In the genomic region with DNA sequence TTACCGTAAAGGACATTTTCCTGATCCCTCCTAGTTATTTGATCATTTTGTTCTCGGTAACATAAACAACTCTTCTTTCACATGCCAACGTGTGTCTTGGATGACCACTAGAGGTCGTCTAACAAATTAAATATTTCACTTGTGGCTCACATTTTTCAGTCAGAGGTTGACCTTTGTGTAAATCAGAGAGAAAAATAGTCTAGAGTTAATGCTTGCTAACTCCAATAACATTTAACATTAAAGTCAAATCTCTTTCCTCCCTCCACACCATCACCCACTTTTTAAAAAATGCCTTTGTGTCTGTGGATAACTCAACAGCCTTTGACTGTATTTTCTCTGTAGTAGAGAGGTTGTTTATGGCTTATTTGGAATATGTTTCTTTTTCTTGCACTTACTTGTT, we compare ENCODE assay signal across 8 cellular contexts.
A peak's percentile ranks its signal among the peaks of the same experiment; 100 is the strongest.
DNase-seq lines count a peak whose midpoint lies in the region; ATAC-seq and TF ChIP-seq lines count a peak whose summit lies in the region.

No MANE protein-coding gene starts in this region.

- H4K91ac ChIP-seq in IMR-90 (ENCODE audit: insufficient read depth, low read depth, low read length), result no peak overlapping the region

- H3K79me2 ChIP-seq in SK-N-SH (ENCODE audit: insufficient read depth) (no peaks in the 10 kb centered on the region), fibroblast of lung (ENCODE audit: control insufficient read depth, insufficient read depth, low read length) (no peaks in the 10 kb centered on the region)

- H3K36me3 ChIP-seq in IMR-90 (ENCODE audit: control insufficient read depth, insufficient read depth, low read length), result no peaks in the 10 kb centered on the region
- H3K36me3 ChIP-seq in SK-N-SH (replicated peaks in 1 of 2; ENCODE audit: control insufficient read depth in 1 of 2, insufficient read depth in 2 of 2, low read length in 1 of 2), result no peaks in the 10 kb centered on the region
- no peaks in the 10 kb centered on the region for H3K36me3 ChIP-seq in fibroblast of lung (ENCODE audit: control insufficient read depth, insufficient read depth, low read length)

- H2AFZ ChIP-seq in IMR-90 (replicated peaks; ENCODE audit: low read length, poor library complexity) (no peak overlapping the region), SK-N-SH (ENCODE audit: low read depth) (0 out of 2 replicates have a peak overlapping the region, but pooled peaks have one; percentile 8), fibroblast of lung (ENCODE audit: low read length) (no peak overlapping the region)

- H2BK120ac ChIP-seq in IMR-90 (ENCODE audit: low read depth, low read length), result no peak overlapping the region

- H4K5ac ChIP-seq in IMR-90 (ENCODE audit: low read depth, low read length), result peak overlapping the region; percentile 59; the same call in 1 of the 2 replicates

- H3K9me2 ChIP-seq in SK-N-SH, result no peaks in the 10 kb centered on the region

- H3K36me3 Mint-ChIP-seq in osteocyte (ENCODE audit: unreplicated experiment), result no peaks in the 10 kb centered on the region

- intact Hi-C loops in IMR-90 (cut with micrococcal nuclease), result loop anchor here (2.0 to 10.0 kb wide), 3 partner anchors 220 to 890 kb away; a partner anchor contains a TSS

- H3K9ac ChIP-seq in IMR-90 (ENCODE audit: low read depth, low read length) (no peak overlapping the region), SK-N-SH (no peak overlapping the region), fibroblast of lung (ENCODE audit: insufficient read depth, low read length) (no peak overlapping the region)

- H3K4me1 ChIP-seq in IMR-90 (ENCODE audit: control insufficient read depth, insufficient read depth, low read length) (no peaks in the 10 kb centered on the region; the same call in 1 of the 2 replicates), SK-N-SH (ENCODE audit: control insufficient read depth in 1 of 2, insufficient read depth in 2 of 2, low read depth in 1 of 2, low read length in 1 of 2) (peaks cover 0 to 7% of the 10 kb centered on the region in 2 experiments; a peak in 1 of 4 replicates), fibroblast of lung (ENCODE audit: control insufficient read depth, extremely low read depth, insufficient read depth, low read length) (no peaks in the 10 kb centered on the region)

- dilution Hi-C loops in IMR-90 (cut with HindIII; ENCODE audit: low sequenced_read_pairs, unreplicated experiment), result no loop called here

- no peak overlapping the region for H3K4me3 Mint-ChIP-seq in osteocyte (ENCODE audit: unreplicated experiment)

- POLR2A ChIA-PET in IMR-90 (lab: Charles Lee; ENCODE audit: unreplicated experiment), result no interaction called here
- POLR2A ChIA-PET in SK-N-SH (lab: Yijun Ruan, JAX), result no interaction called here

- peaks cover 4% of the 10 kb centered on the region for H3K9me3 Mint-ChIP-seq in osteocyte (ENCODE audit: unreplicated experiment)

- no TSS peak for BruUV-seq in IMR-90 (replicated peaks; lab: Mats Ljungman, UMichigan)

- in situ Hi-C loops in IMR-90 (cut with MboI; ENCODE audit: low sequenced_read_pairs), result no loop called here

- 0 out of 2 replicates have a peak overlapping the region, but pooled peaks have one; percentile 39 for H2BK20ac ChIP-seq in IMR-90 (ENCODE audit: low read depth, low read length)

- no peak overlapping the region for H2BK15ac ChIP-seq in IMR-90 (ENCODE audit: low read depth, low read length)

- H3K27ac ChIP-seq in IMR-90 (ENCODE audit: insufficient read depth, low read length) (no peak overlapping the region), SK-N-SH (ENCODE audit: low read depth in 2 of 2, low read length in 1 of 2) (peak overlapping the region in 1 of 2 experiments; percentile 68; a peak in 2 of 4 replicates), fibroblast of lung (ENCODE audit: insufficient read depth, low read length) (no peak overlapping the region)

- peak; percentile 66 for ATAC-seq in IMR-90 (ENCODE audit: low read depth)

- H4K8ac ChIP-seq in IMR-90 (ENCODE audit: low read depth in 2 of 2, low read length in 2 of 2), result no peak overlapping the region

- no peak for TF ChIP-seq EP300 in SK-N-SH (IDR thresholded peaks at IDR 0.05; ENCODE audit: borderline replicate concordance in 1 of 2, low read depth in 1 of 2, low read length in 1 of 2)

- TF ChIP-seq CTCF in GM20000 (IDR thresholded peaks at IDR 0.05; ENCODE audit: extremely low read depth, missing control alignments) (peak; percentile 55), IMR-90 (conservative IDR thresholded peaks at IDR 0.05; ENCODE audit: low read depth, low read length) (peak; percentile 71), SK-N-SH (IDR thresholded peaks at IDR 0.05) (peak; percentile 85), fibroblast of lung (conservative IDR thresholded peaks at IDR 0.05 in 1 of 2, IDR thresholded peaks at IDR 0.05 in 1 of 2; ENCODE audit: low read depth in 1 of 2, low read length in 2 of 2) (peak; percentile 60 to 71), osteocyte (IDR thresholded peaks at IDR 0.05) (peak; percentile 80)

- peaks cover 8% of the 10 kb centered on the region for H3F3A ChIP-seq in SK-N-SH (replicated peaks; ENCODE audit: insufficient read depth)

- H2AK5ac ChIP-seq in IMR-90 (ENCODE audit: low read depth, low read length), result no peak overlapping the region

- H3K14ac ChIP-seq in IMR-90 (replicated peaks; ENCODE audit: low read depth, low read length), result no peak overlapping the region

- H3K27ac Mint-ChIP-seq in osteocyte (ENCODE audit: unreplicated experiment), result no peak overlapping the region

- H3K23ac ChIP-seq in IMR-90 (ENCODE audit: low read depth, low read length), result no peak overlapping the region

- H3K79me1 ChIP-seq in IMR-90 (ENCODE audit: low read depth in 1 of 2, low read length in 2 of 2), result no peaks in the 10 kb centered on the region

- H3K9me3 ChIP-seq in IMR-90 (ENCODE audit: control insufficient read depth, insufficient read depth, low read length) (no peaks in the 10 kb centered on the region), SK-N-SH (no peaks in the 10 kb centered on the region), fibroblast of lung (ENCODE audit: control insufficient read depth, insufficient read depth, low read depth, low read length) (no peaks in the 10 kb centered on the region)

- H3K27me3 ChIP-seq in IMR-90 (ENCODE audit: control insufficient read depth, insufficient read depth, low read length) (no peaks in the 10 kb centered on the region), SK-N-SH (ENCODE audit: insufficient read depth) (no peaks in the 10 kb centered on the region), fibroblast of lung (ENCODE audit: control insufficient read depth, insufficient read depth, low read length) (no peaks in the 10 kb centered on the region)

- H3K4ac ChIP-seq in IMR-90 (ENCODE audit: low read depth, low read length), result no peak overlapping the region

- H3K56ac ChIP-seq in IMR-90 (ENCODE audit: extremely low read depth, insufficient read depth, low read length), result no peak overlapping the region

- H3K27me3 Mint-ChIP-seq in osteocyte (ENCODE audit: unreplicated experiment), result no peaks in the 10 kb centered on the region

- no peak overlapping the region; the same call in 1 of the 2 replicates for H3K18ac ChIP-seq in IMR-90 (ENCODE audit: low read depth, low read length)

- TF ChIP-seq POLR2A in IMR-90 (IDR thresholded peaks at IDR 0.05; ENCODE audit: low read depth, low read length), result no peak

- no peaks in the 10 kb centered on the region for H3K9me1 ChIP-seq in IMR-90 (ENCODE audit: insufficient read depth, low read length)

- CTCF ChIA-PET in IMR-90 (lab: Yijun Ruan, JAX), result no interaction called here
- CTCF ChIA-PET in SK-N-SH (lab: Yijun Ruan, JAX), result interaction anchor here (0.7 to 1.0 kb wide), 2 partner anchors 10 to 13 kb away, joined by 3 read pairs; no protein-coding TSS in a partner anchor

- H3K4me1 Mint-ChIP-seq in osteocyte (ENCODE audit: unreplicated experiment), result peaks cover 16% of the 10 kb centered on the region

- H3K4me2 ChIP-seq in IMR-90 (ENCODE audit: low read depth, low read length), result no peak overlapping the region
- no peak overlapping the region for H3K4me2 ChIP-seq in SK-N-SH
- H3K4me2 ChIP-seq in fibroblast of lung (ENCODE audit: extremely low read depth, insufficient read depth, low read length), result no peak overlapping the region

- H4K20me1 ChIP-seq in IMR-90 (ENCODE audit: insufficient read depth, low read length) (no peaks in the 10 kb centered on the region), SK-N-SH (ENCODE audit: insufficient read depth) (no peaks in the 10 kb centered on the region), fibroblast of lung (ENCODE audit: control insufficient read depth, extremely low read depth, insufficient read depth, low read length) (no peaks in the 10 kb centered on the region)

- H3K4me3 ChIP-seq in IMR-90 (ENCODE audit: insufficient read depth, low read depth, low read length) (no peak overlapping the region), SK-N-SH (ENCODE audit: low read depth in 2 of 2, low read length in 1 of 2) (no peak overlapping the region), fibroblast of lung (replicated peaks in 1 of 4; ENCODE audit: control extremely low read depth in 1 of 4, insufficient read depth in 1 of 4, low read depth in 3 of 4, low read length in 4 of 4) (no peak overlapping the region)

- peak; percentile 22 for DNase-seq in Daoy (ENCODE audit: low read depth)
- DNase-seq in GM20000 (ENCODE audit: low spot score), result peak; percentile 29
- DNase-seq in IMR-90, result peak; percentile 72
- DNase-seq in SK-N-SH, result peak; percentile 36
- DNase-seq in fibroblast of lung (ENCODE audit: low read depth in 2 of 2), result peak; percentile 76 to 81
- DNase-seq in osteocyte (ENCODE audit: extremely low spot score, unreplicated experiment), result no peak
- DNase-seq in NCI-H187 (lab: John Stamatoyannopoulos, UW), result no peak
- DNase-seq in activated effector memory CD4-positive, alpha-beta T cell treated with anti-CD3 and anti-CD28 coated beads, Interleukin-2, amount 50 U/mL, for 16 hours, result no peak

- no peak overlapping the region for H2AK9ac ChIP-seq in IMR-90 (replicated peaks; ENCODE audit: low read depth, low read length, poor library complexity)

- H2BK5ac ChIP-seq in IMR-90 (ENCODE audit: low read depth, low read length, poor library complexity, severe bottlenecking), result peak overlapping the region; percentile 73

- TF ChIP-seq RAD21 in IMR-90 (IDR thresholded peaks at IDR 0.05; ENCODE audit: low read length), result peak; percentile 56
- TF ChIP-seq RAD21 in SK-N-SH (IDR thresholded peaks at IDR 0.05; ENCODE audit: low read length), result peak; percentile 71

- no CpG with 5 or more reads among the region's 4 CpGs for WGBS in IMR-90 (ENCODE audit: extremely low coverage in 2 of 2, insufficient read length in 1 of 2), 2 experiments
- under 1% methylated on average over 4 of the region's 4 CpGs for WGBS in SK-N-SH (ENCODE audit: low lambda C conversion rate)

TF ChIP-seq in IMR-90, 13 proteins besides CTCF, POLR2A, EP300 and RAD21 (continues in another document):
- TF ChIP-seq SMC3 (IDR thresholded peaks at IDR 0.05; ENCODE audit: low read depth, low read length), result peak; percentile 59

TF ChIP-seq in SK-N-SH, 30 proteins besides CTCF, POLR2A, EP300 and RAD21 (continues in another document):
- TF ChIP-seq NFIC (IDR thresholded peaks at IDR 0.05; ENCODE audit: borderline replicate concordance) (0 out of 2 replicates have a peak, but pooled peaks have one; percentile 14), NRF1 (IDR thresholded peaks at IDR 0.05; ENCODE audit: low read depth, low read length) (no peak)

Comparison
In these comparisons a context has a peak if more than half of its experiments do, and no peak if none do; other contexts are left out.
1. DNase-seq: peak in Daoy (single experiment), GM20000 (single experiment), IMR-90 (single experiment), SK-N-SH (single experiment) and fibroblast of lung (2 of 2); none in osteocyte (single experiment), NCI-H187 (0 of 2) and activated effector memory CD4-positive, alpha-beta T cell treated with anti-CD3 and anti-CD28 coated beads, Interleukin-2, amount 50 U/mL, for 16 hours (single experiment).
2. Peak in every context shown above with its lines, with median percentiles within 50 percentile points of each other: CTCF ChIP-seq.